11 cellular contexts compared by ENCODE assay signal in the genomic region with DNA sequence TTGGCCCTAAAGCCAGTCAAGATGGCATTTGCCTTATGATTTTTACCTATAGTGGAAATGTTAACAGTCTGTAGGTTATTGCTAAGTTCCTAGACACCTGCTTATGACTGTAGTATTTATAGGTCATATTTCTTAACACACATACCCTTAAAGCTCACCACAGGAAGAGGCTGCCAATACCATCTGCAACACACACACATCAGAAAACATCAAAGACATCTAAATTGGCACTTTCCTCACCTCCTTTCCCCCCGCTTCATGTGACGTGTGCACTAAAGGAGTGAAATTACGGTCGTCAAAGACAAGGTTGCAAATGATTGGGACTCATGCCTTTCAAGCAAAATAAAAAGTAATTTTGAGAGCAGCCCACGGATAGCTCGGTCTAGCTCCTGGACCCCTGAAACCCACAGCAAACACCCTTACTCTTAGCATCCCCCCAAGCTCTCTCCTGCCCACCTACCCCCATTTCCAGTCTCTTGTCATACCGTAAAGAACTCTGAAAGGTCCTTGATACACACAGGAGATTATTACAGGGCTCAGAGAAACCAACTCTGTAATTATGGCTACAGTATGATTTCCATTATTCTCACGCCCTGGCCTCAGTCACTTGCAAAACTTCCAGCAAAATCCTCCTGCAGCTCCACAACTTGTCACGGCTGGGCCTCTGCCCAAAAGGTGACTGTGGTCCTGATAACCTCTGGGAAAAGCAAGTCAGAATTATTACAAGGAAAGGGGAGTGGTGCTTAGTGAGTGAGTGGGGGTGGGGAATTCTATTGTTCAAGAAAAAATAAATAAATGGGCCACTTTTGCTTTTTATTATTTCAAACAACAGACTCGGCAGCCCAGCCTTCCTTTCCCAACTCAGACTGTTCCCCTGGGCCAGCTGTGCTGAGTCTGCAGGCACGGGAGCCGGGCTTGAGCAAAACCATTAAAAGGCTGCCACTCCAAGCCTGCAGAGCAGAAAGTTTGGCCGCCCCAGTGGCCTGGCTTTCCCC.
DNase-seq lines count a peak whose midpoint lies in the region; FAIRE-seq and TF ChIP-seq lines count a peak whose summit lies in the region.
"Had no signal": no experiment of that assay in that cellular context is flagged by ENCODE, and none has a peak within 500 bp of the region (broad histone marks: within the 10 kb centered on the region; RNA-seq: fewer than 3 reads in every experiment).

No MANE protein-coding gene starts in this region.

- no peak overlapping the region for H3K18ac ChIP-seq in mesenchymal stem cell (ENCODE audit: low read depth in 1 of 2, low read length in 2 of 2)

- H3K36me3 ChIP-seq in astrocyte (ENCODE audit: insufficient read depth, low read length) (no peaks in the 10 kb centered on the region), mesenchymal stem cell (ENCODE audit: control insufficient read depth in 1 of 2, insufficient read depth in 2 of 2, low read depth in 1 of 2, low read length in 2 of 2) (peaks cover 0 to 6% of the 10 kb centered on the region in 2 experiments), uterus (no peaks in the 10 kb centered on the region)

- H3K9me3 Mint-ChIP-seq in astrocyte (ENCODE audit: unreplicated experiment), result peaks cover 11% of the 10 kb centered on the region
- no peaks in the 10 kb centered on the region for H3K9me3 Mint-ChIP-seq in activated T-helper 2 cell treated with anti-CD3 and anti-CD28 coated beads, Interferon-gamma antibody, Interleukin-2, Interleukin-4, amounts not matched to agents 10 μg/mL and 5 μg/mL and 100 μg/mL, durations not matched to agents 14 hours and 24 hours and 36 hours
- H3K9me3 Mint-ChIP-seq: dendritic cell treated with granulocyte-macrophage colony-stimulating factor and Interleukin-4, amounts not matched to agents 40 ng/mL and 50 ng/mL, for 4 days; WTC11 had no signal

- peaks cover 3% of the 10 kb centered on the region for H3K36me3 Mint-ChIP-seq in astrocyte (ENCODE audit: low read depth, unreplicated experiment)
- no peaks in the 10 kb centered on the region for H3K36me3 Mint-ChIP-seq in activated T-helper 2 cell treated with anti-CD3 and anti-CD28 coated beads, Interferon-gamma antibody, Interleukin-2, Interleukin-4, amounts not matched to agents 10 μg/mL and 5 μg/mL and 100 μg/mL, durations not matched to agents 14 hours and 24 hours and 36 hours (ENCODE audit: low read depth)
- H3K36me3 Mint-ChIP-seq: WTC11 had no signal

- H3K4me1 ChIP-seq in astrocyte (ENCODE audit: insufficient read depth, low read length) (no peaks in the 10 kb centered on the region), mesenchymal stem cell (ENCODE audit: control insufficient read depth, insufficient read depth, low read depth, low read length) (peaks cover 1% of the 10 kb centered on the region), uterus (peaks cover 0 to 9% of the 10 kb centered on the region in 2 donors)

- H3K23ac ChIP-seq in mesenchymal stem cell (ENCODE audit: low read length in 2 of 2), result no peak overlapping the region

- no peak for TF ChIP-seq POLR2A in uterus (IDR thresholded peaks at IDR 0.05)

- H4K20me1 ChIP-seq in astrocyte (ENCODE audit: insufficient read depth, low read length), result no peaks in the 10 kb centered on the region

- H3K27ac ChIP-seq in astrocyte (ENCODE audit: low read depth, low read length) (no peak overlapping the region), mesenchymal stem cell (ENCODE audit: low read length, poor library complexity, severe bottlenecking) (no peak overlapping the region), uterus (peak overlapping the region; percentile 61 to 83)

- H3K79me2 ChIP-seq in astrocyte (ENCODE audit: insufficient read depth, low read length), result no peaks in the 10 kb centered on the region

- H3K79me1 ChIP-seq in mesenchymal stem cell (replicated peaks; ENCODE audit: low read length, poor library complexity, severe bottlenecking), result no peaks in the 10 kb centered on the region

- WGBS in mesenchymal stem cell, result 68% methylated on average over 13 of the region's 13 CpGs

- H3K4me3 ChIP-seq in astrocyte (ENCODE audit: insufficient read depth, low read depth, low read length), result no peak overlapping the region
- peak overlapping the region in 1 of 2 experiments; percentile 32 for H3K4me3 ChIP-seq in mesenchymal stem cell (ENCODE audit: insufficient read depth in 1 of 2, low read depth in 1 of 2, low read length in 2 of 2)
- no peak overlapping the region for H3K4me3 ChIP-seq in uterus

- H3K9me3 ChIP-seq in astrocyte (ENCODE audit: insufficient read depth, low read depth, low read length) (no peaks in the 10 kb centered on the region), mesenchymal stem cell (ENCODE audit: control insufficient read depth, low read length) (no peaks in the 10 kb centered on the region), uterus (no peaks in the 10 kb centered on the region)

- no peak overlapping the region for H3K4ac ChIP-seq in mesenchymal stem cell (ENCODE audit: low read depth in 1 of 2, low read length in 2 of 2)

- no peak overlapping the region for H2BK15ac ChIP-seq in mesenchymal stem cell (ENCODE audit: low read depth, poor library complexity, severe bottlenecking)

- no peak for FAIRE-seq in astrocyte (lab: Jason Lieb, UNC)

- H3K27me3 Mint-ChIP-seq in astrocyte (ENCODE audit: low read depth, unreplicated experiment), result peaks cover 59% of the 10 kb centered on the region
- peaks cover 30% of the 10 kb centered on the region for H3K27me3 Mint-ChIP-seq in activated T-helper 2 cell treated with anti-CD3 and anti-CD28 coated beads, Interferon-gamma antibody, Interleukin-2, Interleukin-4, amounts not matched to agents 10 μg/mL and 5 μg/mL and 100 μg/mL, durations not matched to agents 14 hours and 24 hours and 36 hours (ENCODE audit: low read depth)

- no peak overlapping the region for H3K27ac Mint-ChIP-seq in astrocyte (ENCODE audit: unreplicated experiment)
- no peak overlapping the region for H3K27ac Mint-ChIP-seq in activated T-helper 2 cell treated with anti-CD3 and anti-CD28 coated beads, Interferon-gamma antibody, Interleukin-2, Interleukin-4, amounts not matched to agents 10 μg/mL and 5 μg/mL and 100 μg/mL, durations not matched to agents 14 hours and 24 hours and 36 hours
- H3K27ac Mint-ChIP-seq: B cell; dendritic cell treated with granulocyte-macrophage colony-stimulating factor and Interleukin-4, amounts not matched to agents 40 ng/mL and 50 ng/mL, for 4 days; WTC11 had no signal

- H4K8ac ChIP-seq in mesenchymal stem cell (ENCODE audit: low read length), result no peak overlapping the region

- intact Hi-C loops in uterus (cut with DNase I; ENCODE audit: low total_unique reads), result no loop called here
- intact Hi-C loops in activated T-helper 2 cell treated with anti-CD3 and anti-CD28 coated beads, Interferon-gamma antibody, Interleukin-2, Interleukin-4, amounts not matched to agents 10 μg/mL and 5 μg/mL and 100 μg/mL, durations not matched to agents 14 hours and 24 hours and 36 hours (cut with micrococcal nuclease), result no loop called here

- H3K4me3 Mint-ChIP-seq in astrocyte (ENCODE audit: unreplicated experiment), result no peak overlapping the region
- no peak overlapping the region for H3K4me3 Mint-ChIP-seq in activated T-helper 2 cell treated with anti-CD3 and anti-CD28 coated beads, Interferon-gamma antibody, Interleukin-2, Interleukin-4, amounts not matched to agents 10 μg/mL and 5 μg/mL and 100 μg/mL, durations not matched to agents 14 hours and 24 hours and 36 hours (ENCODE audit: low read depth)
- H3K4me3 Mint-ChIP-seq: B cell; dendritic cell treated with granulocyte-macrophage colony-stimulating factor and Interleukin-4, amounts not matched to agents 40 ng/mL and 50 ng/mL, for 4 days; WTC11 had no signal

- no peak overlapping the region for H2AFZ ChIP-seq in astrocyte (ENCODE audit: low read depth, low read length)
- H2AFZ ChIP-seq in mesenchymal stem cell (ENCODE audit: low read depth, low read length), result no peak overlapping the region

- H4K91ac ChIP-seq in mesenchymal stem cell (ENCODE audit: low read length), result no peak overlapping the region

- no peak overlapping the region for H3K14ac ChIP-seq in mesenchymal stem cell (ENCODE audit: low read length in 2 of 2)

- H3K4me1 Mint-ChIP-seq in astrocyte (ENCODE audit: low read depth, unreplicated experiment), result no peaks in the 10 kb centered on the region
- H3K4me1 Mint-ChIP-seq in activated T-helper 2 cell treated with anti-CD3 and anti-CD28 coated beads, Interferon-gamma antibody, Interleukin-2, Interleukin-4, amounts not matched to agents 10 μg/mL and 5 μg/mL and 100 μg/mL, durations not matched to agents 14 hours and 24 hours and 36 hours (ENCODE audit: low read depth), result peaks cover 17% of the 10 kb centered on the region
- H3K4me1 Mint-ChIP-seq: B cell had no signal

- H3K4me2 ChIP-seq in astrocyte (ENCODE audit: low read length) (no peak overlapping the region), mesenchymal stem cell (ENCODE audit: low read length, poor library complexity, severe bottlenecking) (no peak overlapping the region)

- H2BK12ac ChIP-seq in mesenchymal stem cell (ENCODE audit: low read length in 2 of 2), result no peak overlapping the region

- DNase-seq in stimulated activated CD4-positive, alpha-beta T cell treated with anti-CD3 and anti-CD28 coated beads, TNF-alpha, amount 100 ng/mL, for 48 hours (ENCODE audit: low read depth in 3 of 3), result peak in 2 of 3 donors; percentile 4 to 5
- DNase-seq in stimulated activated CD4-positive, alpha-beta T cell treated with anti-CD3 and anti-CD28 coated beads, Interleukin-12 subunit alpha, Interleukin-12 subunit beta, amount 100 ng/mL, for 4 hours, result no peak
- DNase-seq in astrocyte (ENCODE audit: low read depth) (peak; percentile 20), mesenchymal stem cell (no peak), uterus (peak; percentile 69 to 79), midbrain (lab: John Stamatoyannopoulos, UW) (no peak), NCI-H1694 treated with DMSO at 0.1 percent for 48 hours (lab: John Stamatoyannopoulos, UW) (no peak)
- DNase-seq in activated T-helper 2 cell treated with anti-CD3 and anti-CD28 coated beads, Interferon-gamma antibody, Interleukin-2, Interleukin-4, amounts not matched to agents 10 μg/mL and 5 μg/mL and 100 μg/mL, durations not matched to agents 14 hours and 24 hours and 36 hours (ENCODE audit: low spot score), result no peak

- H2BK5ac ChIP-seq in mesenchymal stem cell (ENCODE audit: low read depth, low read length, poor library complexity, severe bottlenecking), result no peak overlapping the region

- H2BK120ac ChIP-seq in mesenchymal stem cell (ENCODE audit: low read depth, low read length), result no peak overlapping the region

- H3K9ac ChIP-seq in astrocyte (ENCODE audit: low read length), result no peak overlapping the region
- peak overlapping the region; percentile 13 for H3K9ac ChIP-seq in mesenchymal stem cell (ENCODE audit: low read length)

- H3K27me3 ChIP-seq in astrocyte (ENCODE audit: insufficient read depth, low read length), result peaks cover 3% of the 10 kb centered on the region
- H3K27me3 ChIP-seq in mesenchymal stem cell (ENCODE audit: control insufficient read depth in 1 of 2, insufficient read depth in 1 of 2, low read length in 2 of 2), result peaks cover 0 to 7% of the 10 kb centered on the region in 2 experiments
- H3K27me3 ChIP-seq in uterus, result no peaks in the 10 kb centered on the region

- TF ChIP-seq CTCF in astrocyte (IDR thresholded peaks at IDR 0.05; ENCODE audit: insufficient read depth, low read depth, low read length) (no peak), uterus (IDR thresholded peaks at IDR 0.05) (no peak)

- no peak overlapping the region for H2AK5ac ChIP-seq in mesenchymal stem cell (ENCODE audit: low read length, severe bottlenecking)

Comparison
In these comparisons a context has a peak if more than half of its experiments do, and no peak if none do; other contexts are left out.
1. DNase-seq: peak in stimulated activated CD4-positive, alpha-beta T cell treated with anti-CD3 and anti-CD28 coated beads, TNF-alpha, amount 100 ng/mL, for 48 hours (2 of 3), astrocyte (single experiment) and uterus (2 of 2); none in stimulated activated CD4-positive, alpha-beta T cell treated with anti-CD3 and anti-CD28 coated beads, Interleukin-12 subunit alpha, Interleukin-12 subunit beta, amount 100 ng/mL, for 4 hours (single experiment), mesenchymal stem cell (single experiment), midbrain (single experiment), activated T-helper 2 cell treated with anti-CD3 and anti-CD28 coated beads, Interferon-gamma antibody, Interleukin-2, Interleukin-4, amounts not matched to agents 10 μg/mL and 5 μg/mL and 100 μg/mL, durations not matched to agents 14 hours and 24 hours and 36 hours (single experiment) and NCI-H1694 treated with DMSO at 0.1 percent for 48 hours (single experiment).
2. H3K27ac ChIP-seq: peak in uterus (2 of 2); none in astrocyte (single experiment) and mesenchymal stem cell (single experiment).